Comparison of ENCODE assay signal across 10 cellular contexts in genomic region chr3:75171632-75172230, GRCh38.
A peak's percentile ranks its signal among the peaks of the same experiment; 100 is the strongest.
DNase-seq lines count a peak whose midpoint lies in the region; ATAC-seq, FAIRE-seq and TF ChIP-seq lines count a peak whose summit lies in the region.
"Had no signal": no experiment of that assay in that cellular context is flagged by ENCODE, and none has a peak within 500 bp of the region (broad histone marks: within the 10 kb centered on the region; RNA-seq: fewer than 3 reads in every experiment).

No MANE protein-coding gene starts in this region.

- no peaks in the 10 kb centered on the region for H3K36me3 ChIP-seq in GM23248 (ENCODE audit: low read depth)

- POLR2A ChIA-PET in AG04450 (lab: Yijun Ruan, JAX) = no interaction called here

- in situ Hi-C loops in GM23248 (cut with MboI) = no loop called here

- H3K9me3 ChIP-seq in AG04450 (ENCODE audit: control insufficient read depth, insufficient read depth, low read length) (no peaks in the 10 kb centered on the region), GM23248 (ENCODE audit: low read depth) (no peaks in the 10 kb centered on the region)

- no peak overlapping the region for H3K9ac ChIP-seq in GM23248

- CTCF ChIA-PET in AG04450 (lab: Charles Lee) = interaction anchor here (0.8 to 3.4 kb wide), 5 partner anchors 12 to 1079 kb away, joined by 3 to 14 read pairs (median 3); no protein-coding TSS in a partner anchor

- no peaks in the 10 kb centered on the region for H3K27me3 ChIP-seq in AG04450 (ENCODE audit: control insufficient read depth, insufficient read depth, low read length)
- H3K27me3 ChIP-seq in GM23248 (replicated peaks; ENCODE audit: insufficient read depth) = peaks cover 13% of the 10 kb centered on the region

- DNase-seq in AG04450 (ENCODE audit: low read depth, low spot score) (no peak), GM23248 (peak; percentile 48), RPMI7951 (ENCODE audit: low read depth) (peak; percentile 3), frontal cortex (ENCODE audit: low spot score in 2 of 2) (no peak), left colon (no peak), coronary artery (ENCODE audit: low spot score) (no peak)
- DNase-seq: activated naive CD8-positive, alpha-beta T cell treated with anti-CD3 and anti-CD28 coated beads for 36 hours; left ventricle myocardium superior had no signal

- 15 to 18% methylated on average over 2 of the region's 2 CpGs for WGBS in GM23248 (ENCODE audit: low coverage in 1 of 2, low lambda C conversion rate in 2 of 2, missing lambda C conversion rate in 2 of 2), 2 experiments

- H3K9me2 ChIP-seq in GM23248 (ENCODE audit: insufficient read depth) = no peaks in the 10 kb centered on the region

- H4K20me1 ChIP-seq in GM23248 (ENCODE audit: insufficient read depth) = no peaks in the 10 kb centered on the region

- H3K79me2 ChIP-seq in GM23248 (ENCODE audit: insufficient read depth) = no peaks in the 10 kb centered on the region

- peak; percentile 67 for FAIRE-seq in frontal cortex (lab: Jason Lieb, UNC)

- intact Hi-C loops in left colon (cut with DNase I, micrococcal nuclease) = loop anchor here in 1 of 2 donors (5.0 kb wide), 1 partner anchor 1304 kb away; no protein-coding TSS in a partner anchor

- TF ChIP-seq CTCF in AG04450 (IDR thresholded peaks at IDR 0.05; ENCODE audit: low read depth, low read length) = peak; percentile 51
- TF ChIP-seq CTCF in coronary artery (IDR thresholded peaks at IDR 0.05) = no peak

- no peak for ATAC-seq in HG03139 (IDR thresholded peaks at IDR 0.05; ENCODE audit: unreplicated experiment)
- ATAC-seq in left colon = no peak
- ATAC-seq in GM21390 (IDR thresholded peaks at IDR 0.05; ENCODE audit: unreplicated experiment) = no peak
- ATAC-seq: left ventricle myocardium superior had no signal

- H3K4me1 ChIP-seq in GM23248 (ENCODE audit: insufficient read depth) = no peaks in the 10 kb centered on the region

- H3K27ac ChIP-seq in AG04450 (ENCODE audit: low read depth, low read length) = no peak overlapping the region
- H3K27ac ChIP-seq in GM23248 = no peak overlapping the region
- H3K27ac ChIP-seq in coronary artery = no peak overlapping the region

- H2AFZ ChIP-seq in GM23248 = no peak overlapping the region

- H3F3A ChIP-seq in GM23248 (ENCODE audit: insufficient read depth) = no peaks in the 10 kb centered on the region

- H3K4me3 ChIP-seq in AG04450 (ENCODE audit: low read depth, low read length) (no peak overlapping the region), GM23248 (no peak overlapping the region), coronary artery (no peak overlapping the region)

- no peak overlapping the region for H3K4me2 ChIP-seq in GM23248 (ENCODE audit: unreplicated experiment)

Comparison
In these comparisons a context has a peak if more than half of its experiments do, and no peak if none do; other contexts are left out.
1. DNase-seq: peak in GM23248 (single experiment) and RPMI7951 (single experiment); none in AG04450 (single experiment), frontal cortex (0 of 2), left colon (0 of 2) and coronary artery (single experiment).